Comparison of ENCODE assay signal across 19 cellular contexts in genomic region chr17:65194670-65195334, GRCh38. TPM values are rescaled to one million over a fixed set of nuclear protein-coding genes. Genes with fewer than 3 reads are reported as not detected.
DNase-seq lines count a peak whose midpoint lies in the region; ATAC-seq and TF ChIP-seq lines count a peak whose summit lies in the region.
"Had no signal": no experiment of that assay in that cellular context is flagged by ENCODE, and none has a peak within 500 bp of the region (broad histone marks: within the 10 kb centered on the region; RNA-seq: fewer than 3 reads in every experiment).

No MANE protein-coding gene starts in this region.

- no peaks in the 10 kb centered on the region for H3K9me3 ChIP-seq in neural progenitor cell (ENCODE audit: low read depth)
- H3K9me3 ChIP-seq: Caco-2, MG63, psoas muscle, uterus had no signal

- peaks cover 5% of the 10 kb centered on the region for H3K4me1 ChIP-seq in neural progenitor cell
- H3K4me1 ChIP-seq: Caco-2, psoas muscle, uterus had no signal

- H3K4me3 Mint-ChIP-seq in natural killer cell treated with Interleukin-12 subunit alpha and Interleukin-12 subunit beta and Interleukin-15 and Interleukin-18, amount 100 ng/mL, for 72 hours, result no peak overlapping the region
- no peak overlapping the region for H3K4me3 Mint-ChIP-seq in natural killer cell
- no peak overlapping the region for H3K4me3 Mint-ChIP-seq in chondrocyte (ENCODE audit: unreplicated experiment)
- no peak overlapping the region for H3K4me3 Mint-ChIP-seq in neural progenitor cell
- H3K4me3 Mint-ChIP-seq: activated naive CD4-positive, alpha-beta T cell treated with anti-CD3 and anti-CD28 coated beads for 36 hours; activated T-cell treated with anti-CD3 and anti-CD28 coated beads, Interleukin-2, amount 50 U/mL, for 4 hours had no signal

- ATAC-seq in natural killer cell treated with Interleukin-12 subunit alpha and Interleukin-12 subunit beta and Interleukin-15 and Interleukin-18, amount 100 ng/mL, for 72 hours, result no peak
- no peak for ATAC-seq in natural killer cell
- ATAC-seq: activated T-cell treated with anti-CD3 and anti-CD28 coated beads, Interleukin-2, amount 50 U/mL, for 4 hours; HCT116; psoas muscle had no signal

- peaks cover 5% of the 10 kb centered on the region for H3K36me3 Mint-ChIP-seq in natural killer cell treated with Interleukin-12 subunit alpha and Interleukin-12 subunit beta and Interleukin-15 and Interleukin-18, amount 100 ng/mL, for 72 hours
- H3K36me3 Mint-ChIP-seq in natural killer cell (peaks cover 7% of the 10 kb centered on the region), chondrocyte (ENCODE audit: low read depth) (no peaks in the 10 kb centered on the region), neural progenitor cell (no peaks in the 10 kb centered on the region)

- H3K9ac ChIP-seq in neural progenitor cell, result no peak overlapping the region

- intact Hi-C loops in natural killer cell (cut with micrococcal nuclease), result loop anchor here (5.0 kb wide), 3 partner anchors 58 to 418 kb away; partner anchors contain the start of gene RGS9

- H3K9me3 Mint-ChIP-seq in natural killer cell treated with Interleukin-12 subunit alpha and Interleukin-12 subunit beta and Interleukin-15 and Interleukin-18, amount 100 ng/mL, for 72 hours, result no peaks in the 10 kb centered on the region
- H3K9me3 Mint-ChIP-seq in natural killer cell, result no peaks in the 10 kb centered on the region
- no peaks in the 10 kb centered on the region for H3K9me3 Mint-ChIP-seq in chondrocyte (ENCODE audit: low read depth)
- no peaks in the 10 kb centered on the region for H3K9me3 Mint-ChIP-seq in neural progenitor cell
- H3K9me3 Mint-ChIP-seq: activated naive CD4-positive, alpha-beta T cell treated with anti-CD3 and anti-CD28 coated beads for 36 hours; activated T-cell treated with anti-CD3 and anti-CD28 coated beads, Interleukin-2, amount 50 U/mL, for 4 hours had no signal

- H3K27me3 ChIP-seq in neural progenitor cell, result no peaks in the 10 kb centered on the region
- H3K27me3 ChIP-seq: MG63, uterus had no signal

- H4K20me1 ChIP-seq in neural progenitor cell (ENCODE audit: low read depth), result no peaks in the 10 kb centered on the region

- H3K4me1 Mint-ChIP-seq in natural killer cell treated with Interleukin-12 subunit alpha and Interleukin-12 subunit beta and Interleukin-15 and Interleukin-18, amount 100 ng/mL, for 72 hours (ENCODE audit: low read depth in 2 of 2), result peaks cover 28 to 33% of the 10 kb centered on the region in 2 donors
- H3K4me1 Mint-ChIP-seq in natural killer cell (peaks cover 4% of the 10 kb centered on the region in 2 donors), chondrocyte (ENCODE audit: low read depth) (peaks cover 58% of the 10 kb centered on the region), neural progenitor cell (peaks cover 28% of the 10 kb centered on the region)

- DNase-seq in natural killer cell treated with Interleukin-12 subunit alpha and Interleukin-12 subunit beta and Interleukin-15 and Interleukin-18, amount 100 ng/mL, for 72 hours (ENCODE audit: low spot score), result peak; percentile 44
- no peak for DNase-seq in natural killer cell
- DNase-seq in chondrocyte (ENCODE audit: low spot score), result no peak
- DNase-seq in neural progenitor cell (ENCODE audit: low spot score), result no peak
- no peak for DNase-seq in KBM-7
- no peak for DNase-seq in activated naive CD4-positive, alpha-beta T cell (lab: John Stamatoyannopoulos, UW)
- no peak for DNase-seq in cortex of kidney (lab: John Stamatoyannopoulos, UW)
- no peak for DNase-seq in activated CD8-positive, alpha-beta memory T cell treated with anti-CD3 and anti-CD28 coated beads, Interleukin-2, amount 50 U/mL, for 4 hours
- DNase-seq: ACHN; activated CD4-positive, alpha-beta T cell treated with anti-CD3 and anti-CD28 coated beads for 1 hour; activated naive CD4-positive, alpha-beta T cell treated with anti-CD3 and anti-CD28 coated beads for 36 hours; activated T-cell treated with anti-CD3 and anti-CD28 coated beads, Interleukin-2, amount 50 U/mL, for 4 hours; Caco-2; MG63; NCI-H2029 treated with DMSO at 0.1 percent for 48 hours; NCI-H446; psoas muscle; uterus had no signal

- no peak overlapping the region for H2AFZ ChIP-seq in neural progenitor cell (replicated peaks)

- H3K27me3 Mint-ChIP-seq in natural killer cell treated with Interleukin-12 subunit alpha and Interleukin-12 subunit beta and Interleukin-15 and Interleukin-18, amount 100 ng/mL, for 72 hours, result no peaks in the 10 kb centered on the region
- H3K27me3 Mint-ChIP-seq in natural killer cell (ENCODE audit: low read depth in 2 of 2) (no peaks in the 10 kb centered on the region), chondrocyte (ENCODE audit: low read depth) (no peaks in the 10 kb centered on the region), neural progenitor cell (ENCODE audit: insufficient read depth, low read depth) (peaks cover 2% of the 10 kb centered on the region)

- in situ Hi-C loops in KBM-7 (cut with MboI; ENCODE audit: low pct_unique_long_range_greater_than_20kb, low sequenced_read_pairs), result loop anchor here (25.0 kb wide), 1 partner anchor 233 kb away; no protein-coding TSS in a partner anchor

- no peaks in the 10 kb centered on the region for H3F3A ChIP-seq in neural progenitor cell (ENCODE audit: low read depth)

- H3K79me2 ChIP-seq in neural progenitor cell (ENCODE audit: low read depth), result no peaks in the 10 kb centered on the region

- no peak overlapping the region for H3K4me2 ChIP-seq in neural progenitor cell

- no peak for TF ChIP-seq CTCF in natural killer cell (IDR thresholded peaks at IDR 0.05)
- no peak for TF ChIP-seq CTCF in chondrocyte (IDR thresholded peaks at IDR 0.05)
- peak; percentile 10 for TF ChIP-seq CTCF in neural progenitor cell (IDR thresholded peaks at IDR 0.05)

- H3K36me3 ChIP-seq in neural progenitor cell, result no peaks in the 10 kb centered on the region
- H3K36me3 ChIP-seq: MG63, uterus had no signal

- no peak overlapping the region for H3K27ac ChIP-seq in neural progenitor cell
- H3K27ac ChIP-seq: psoas muscle, uterus had no signal

- H3K27ac Mint-ChIP-seq in natural killer cell treated with Interleukin-12 subunit alpha and Interleukin-12 subunit beta and Interleukin-15 and Interleukin-18, amount 100 ng/mL, for 72 hours, result peak overlapping the region; percentile 79 to 87
- no peak overlapping the region for H3K27ac Mint-ChIP-seq in natural killer cell
- H3K27ac Mint-ChIP-seq in chondrocyte (ENCODE audit: unreplicated experiment), result peak overlapping the region; percentile 86
- no peak overlapping the region for H3K27ac Mint-ChIP-seq in neural progenitor cell
- H3K27ac Mint-ChIP-seq: activated naive CD4-positive, alpha-beta T cell treated with anti-CD3 and anti-CD28 coated beads for 36 hours had no signal

- H3K4me3 ChIP-seq in neural progenitor cell, result no peak overlapping the region
- H3K4me3 ChIP-seq: MG63, psoas muscle, uterus had no signal

RNA-seq across cellular contexts. Expression of gene RGS9, which starts 57.6 kb away (rescaled TPM):
- 10 to 100 TPM; 14.1 to 16.2 TPM for total RNA-seq in natural killer cell treated with Interleukin-12 subunit alpha and Interleukin-12 subunit beta and Interleukin-15 and Interleukin-18, amount 100 ng/mL, for 72 hours
- total RNA-seq in natural killer cell, result 10 to 100 TPM; 25.0 to 47.3 (median 37.2) TPM
- total RNA-seq in chondrocyte, result 9.6 to 14.9 TPM (median 12.2 TPM) in 3 replicates
- total RNA-seq in neural progenitor cell (ENCODE audit: low replicate concordance), result 3.6 and 7.9 TPM in 2 replicates

Comparison
In these comparisons a context has a peak if more than half of its experiments do, and no peak if none do; other contexts are left out.
1. H3K27ac Mint-ChIP-seq: peak in natural killer cell treated with Interleukin-12 subunit alpha and Interleukin-12 subunit beta and Interleukin-15 and Interleukin-18, amount 100 ng/mL, for 72 hours (2 of 2) and chondrocyte (single experiment); none in natural killer cell (0 of 2) and neural progenitor cell (single experiment).